Comparison of ENCODE assay signal across 19 cellular contexts in genomic region chrX:14356401-14356800, GRCh38.
A peak's percentile ranks its signal among the peaks of the same experiment; 100 is the strongest.
DNase-seq lines count a peak whose midpoint lies in the region; TF ChIP-seq lines count a peak whose summit lies in the region.
"Had no signal": no experiment of that assay in that cellular context is flagged by ENCODE, and none has a peak within 500 bp of the region (broad histone marks: within the 10 kb centered on the region; RNA-seq: fewer than 3 reads in every experiment).

No MANE protein-coding gene starts in this region.

- H3K79me1 ChIP-seq in mesenchymal stem cell (replicated peaks; ENCODE audit: low read length, poor library complexity, severe bottlenecking), result no peaks in the 10 kb centered on the region

- no peak overlapping the region for H3K23ac ChIP-seq in mesenchymal stem cell (ENCODE audit: low read length in 2 of 2)

- no peak overlapping the region for H3K14ac ChIP-seq in mesenchymal stem cell (ENCODE audit: low read length in 2 of 2)

- H2BK12ac ChIP-seq in mesenchymal stem cell (ENCODE audit: low read length in 2 of 2), result no peak overlapping the region

- H3K4me2 ChIP-seq in mesenchymal stem cell (ENCODE audit: low read length, poor library complexity, severe bottlenecking), result no peak overlapping the region
- H3K4me2 ChIP-seq: neural progenitor cell had no signal

- H3K4me3 ChIP-seq in AG10803 (ENCODE audit: low read length) (no peak overlapping the region), mesenchymal stem cell (ENCODE audit: insufficient read depth in 1 of 2, low read depth in 1 of 2, low read length in 2 of 2) (no peak overlapping the region)
- H3K4me3 ChIP-seq: ascending aorta, neural progenitor cell, thoracic aorta had no signal

- H3K36me3 ChIP-seq in mesenchymal stem cell (ENCODE audit: control insufficient read depth in 1 of 2, insufficient read depth in 2 of 2, low read depth in 1 of 2, low read length in 2 of 2), result no peaks in the 10 kb centered on the region
- H3K36me3 ChIP-seq: ascending aorta, neural progenitor cell, thoracic aorta had no signal

- no peaks in the 10 kb centered on the region for H3K4me1 ChIP-seq in mesenchymal stem cell (ENCODE audit: control insufficient read depth, insufficient read depth, low read depth, low read length)
- H3K4me1 ChIP-seq: ascending aorta had no signal

- no peak overlapping the region for H3K18ac ChIP-seq in mesenchymal stem cell (ENCODE audit: low read depth in 1 of 2, low read length in 2 of 2)

- no CpG with 5 or more reads among the region's 1 CpG for WGBS in mesenchymal stem cell

- no peak overlapping the region for H3K9ac ChIP-seq in mesenchymal stem cell (ENCODE audit: low read length)
- H3K9ac ChIP-seq: neural progenitor cell had no signal

- DNase-seq in AG10803 (ENCODE audit: low read depth), result peak; percentile 76
- DNase-seq in M059J (ENCODE audit: low read depth), result peak; percentile 60
- DNase-seq in epithelial cell of prostate (ENCODE audit: low read depth, low spot score), result no peak
- peak; percentile 9 for DNase-seq in mesenchymal stem cell
- no peak for DNase-seq in activated naive CD4-positive, alpha-beta T cell treated with Interleukin-2 at 50 U/mL for 16 hours
- no peak for DNase-seq in NCI-H446 (lab: John Stamatoyannopoulos, UW)
- DNase-seq in Kasumi-1 (lab: John Stamatoyannopoulos, UW), result no peak
- DNase-seq in NCI-H774 (lab: John Stamatoyannopoulos, UW), result no peak
- DNase-seq: activated CD4-positive, alpha-beta T cell treated with anti-CD3 and anti-CD28 coated beads, Interleukin-2, amount 10 ng/mL, durations not matched to agents 7 days and 5 days; activated naive CD4-positive, alpha-beta T cell treated with anti-CD3 and anti-CD28 coated beads for 36 hours; midbrain; NCI-H1417; NCI-H524 treated with DMSO at 0.1 percent for 48 hours; SIG-M5; stimulated activated CD4-positive, alpha-beta T cell treated with anti-CD3 and anti-CD28 coated beads, Interleukin-15, amount 100 ng/mL, for 24 hours; T-helper 1 cell had no signal

- H2AFZ ChIP-seq in mesenchymal stem cell (ENCODE audit: low read depth, low read length), result no peak overlapping the region
- H2AFZ ChIP-seq: neural progenitor cell had no signal

- no peak overlapping the region for H2BK5ac ChIP-seq in mesenchymal stem cell (ENCODE audit: low read depth, low read length, poor library complexity, severe bottlenecking)

- H3K9me3 ChIP-seq in mesenchymal stem cell (ENCODE audit: control insufficient read depth, low read length), result no peaks in the 10 kb centered on the region
- H3K9me3 ChIP-seq: ascending aorta, thoracic aorta had no signal

- H3K27me3 ChIP-seq in mesenchymal stem cell (ENCODE audit: control insufficient read depth in 1 of 2, insufficient read depth in 1 of 2, low read length in 2 of 2), result no peaks in the 10 kb centered on the region
- H3K27me3 ChIP-seq: ascending aorta, neural progenitor cell had no signal

- no peak overlapping the region for H4K8ac ChIP-seq in mesenchymal stem cell (ENCODE audit: low read length)

- H3K27ac ChIP-seq in epithelial cell of prostate (peak overlapping the region; percentile 89), mesenchymal stem cell (ENCODE audit: low read length, poor library complexity, severe bottlenecking) (no peak overlapping the region)
- H3K27ac ChIP-seq: ascending aorta, neural progenitor cell, thoracic aorta had no signal

- H3K4ac ChIP-seq in mesenchymal stem cell (ENCODE audit: low read depth in 1 of 2, low read length in 2 of 2), result no peak overlapping the region

- H2BK120ac ChIP-seq in mesenchymal stem cell (ENCODE audit: low read depth, low read length), result no peak overlapping the region

- no peak overlapping the region for H2AK5ac ChIP-seq in mesenchymal stem cell (ENCODE audit: low read length, severe bottlenecking)

- H4K91ac ChIP-seq in mesenchymal stem cell (ENCODE audit: low read length), result no peak overlapping the region

- H2BK15ac ChIP-seq in mesenchymal stem cell (ENCODE audit: low read depth, poor library complexity, severe bottlenecking), result no peak overlapping the region

- no peak for TF ChIP-seq CTCF in AG10803 (conservative IDR thresholded peaks at IDR 0.05; ENCODE audit: low read length)

Comparison
In these comparisons a context has a peak if more than half of its experiments do, and no peak if none do; other contexts are left out.
1. DNase-seq: peak in AG10803 (single experiment), M059J (single experiment) and mesenchymal stem cell (single experiment); none in epithelial cell of prostate (single experiment), activated naive CD4-positive, alpha-beta T cell treated with Interleukin-2 at 50 U/mL for 16 hours (single experiment), NCI-H446 (0 of 2), Kasumi-1 (0 of 2) and NCI-H774 (single experiment).